ENCODE assay signal across 8 cellular contexts in the genomic region with DNA sequence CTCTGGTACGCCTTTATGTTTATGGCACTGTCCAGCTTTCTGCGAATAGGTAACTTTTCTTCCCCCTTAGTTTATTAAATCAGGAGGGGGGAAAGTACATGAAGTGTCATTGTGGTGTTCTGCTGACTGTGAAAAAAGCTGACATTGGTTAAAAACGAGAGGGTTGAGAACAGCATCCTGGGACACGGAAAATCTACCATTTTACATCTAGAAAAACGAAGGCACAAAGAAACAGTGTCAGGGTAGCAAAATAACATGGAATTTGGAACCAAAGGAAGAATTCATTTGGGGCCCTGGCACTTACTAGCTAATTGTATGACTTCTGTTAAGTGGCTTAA. TPM values are rescaled to one million over a fixed set of nuclear protein-coding genes. Genes with fewer than 3 reads are reported as not detected.
DNase-seq lines count a peak whose midpoint lies in the region; ATAC-seq and TF ChIP-seq lines count a peak whose summit lies in the region.

No MANE protein-coding gene starts in this region.

- H3K36me3 ChIP-seq in BJ (ENCODE audit: control insufficient read depth, insufficient read depth, low read length) (no peaks in the 10 kb centered on the region), IMR-90 (ENCODE audit: control insufficient read depth, insufficient read depth, low read length) (no peaks in the 10 kb centered on the region)

- no TSS peak for BruUV-seq in IMR-90 (replicated peaks; lab: Mats Ljungman, UMichigan)

- H2BK15ac ChIP-seq in IMR-90 (ENCODE audit: low read depth, low read length), result no peak overlapping the region

- in situ Hi-C loops in IMR-90 (cut with MboI; ENCODE audit: low sequenced_read_pairs), result loop anchor here (25.0 kb wide), 1 partner anchor 1154 kb away; the partner anchor contains the start of gene ALG13

- peak overlapping the region; percentile 39 for H4K5ac ChIP-seq in IMR-90 (ENCODE audit: low read depth, low read length)

- H2AK9ac ChIP-seq in IMR-90 (replicated peaks; ENCODE audit: low read depth, low read length, poor library complexity), result no peak overlapping the region

- H3K27ac Mint-ChIP-seq in dendritic cell treated with granulocyte-macrophage colony-stimulating factor and Interleukin-4, amounts not matched to agents 40 ng/mL and 50 ng/mL, for 4 days, result no peak overlapping the region
- peak overlapping the region; percentile 80 for H3K27ac Mint-ChIP-seq in neural crest cell (ENCODE audit: unreplicated experiment)

- intact Hi-C loops in IMR-90 (cut with micrococcal nuclease), result loop anchor here (2.0 to 10.0 kb wide), 2 partner anchors 23 to 187 kb away; no protein-coding TSS in a partner anchor
- intact Hi-C loops in dendritic cell treated with granulocyte-macrophage colony-stimulating factor and Interleukin-4, amounts not matched to agents 40 ng/mL and 50 ng/mL, for 4 days (cut with micrococcal nuclease), result no loop called here

- H2AFZ ChIP-seq in IMR-90 (replicated peaks; ENCODE audit: low read length, poor library complexity), result peak overlapping the region; percentile 68

- H4K91ac ChIP-seq in IMR-90 (ENCODE audit: insufficient read depth, low read depth, low read length), result no peak overlapping the region; the same call in 1 of the 2 replicates

- no peak overlapping the region for H2AK5ac ChIP-seq in IMR-90 (ENCODE audit: low read depth, low read length)

- no peak overlapping the region for H2BK120ac ChIP-seq in IMR-90 (ENCODE audit: low read depth, low read length)

- POLR2A ChIA-PET in BJ (lab: Charles Lee), result no interaction called here
- POLR2A ChIA-PET in IMR-90 (lab: Charles Lee; ENCODE audit: unreplicated experiment), result no interaction called here

- TF ChIP-seq CTCF in BJ (IDR thresholded peaks at IDR 0.05; ENCODE audit: insufficient read depth, low read depth, low read length) (no peak), IMR-90 (conservative IDR thresholded peaks at IDR 0.05; ENCODE audit: low read depth, low read length) (no peak), neural crest cell (conservative IDR thresholded peaks at IDR 0.05) (no peak)

- H3K9me3 Mint-ChIP-seq in dendritic cell treated with granulocyte-macrophage colony-stimulating factor and Interleukin-4, amounts not matched to agents 40 ng/mL and 50 ng/mL, for 4 days, result no peaks in the 10 kb centered on the region
- H3K9me3 Mint-ChIP-seq in neural crest cell, result no peaks in the 10 kb centered on the region

- H2BK20ac ChIP-seq in IMR-90 (ENCODE audit: low read depth, low read length), result no peak overlapping the region

- WGBS in IMR-90 (ENCODE audit: extremely low coverage in 2 of 2, insufficient read length in 1 of 2), 2 experiments, result no CpG with 5 or more reads among the region's 5 CpGs

- H3K4me3 ChIP-seq in BJ (ENCODE audit: low read depth, low read length) (peak overlapping the region; percentile 19), IMR-90 (ENCODE audit: insufficient read depth, low read depth, low read length) (peak overlapping the region; percentile 57)

- H3K9me1 ChIP-seq in IMR-90 (ENCODE audit: insufficient read depth, low read length), result no peaks in the 10 kb centered on the region

- TF ChIP-seq RAD21 in IMR-90 (IDR thresholded peaks at IDR 0.05; ENCODE audit: low read length), result no peak

- TF ChIP-seq POLR2A in IMR-90 (IDR thresholded peaks at IDR 0.05; ENCODE audit: low read depth, low read length), result no peak

- peak overlapping the region; percentile 35; the same call in 1 of the 2 replicates for H3K27ac ChIP-seq in IMR-90 (ENCODE audit: insufficient read depth, low read length)

- H3K36me3 Mint-ChIP-seq in dendritic cell treated with granulocyte-macrophage colony-stimulating factor and Interleukin-4, amounts not matched to agents 40 ng/mL and 50 ng/mL, for 4 days (ENCODE audit: low read depth), result peaks cover 8% of the 10 kb centered on the region
- H3K36me3 Mint-ChIP-seq in neural crest cell (ENCODE audit: low read depth), result no peaks in the 10 kb centered on the region

- no peaks in the 10 kb centered on the region for H4K20me1 ChIP-seq in IMR-90 (ENCODE audit: insufficient read depth, low read length)

- peaks cover 19% of the 10 kb centered on the region for H3K27me3 Mint-ChIP-seq in dendritic cell treated with granulocyte-macrophage colony-stimulating factor and Interleukin-4, amounts not matched to agents 40 ng/mL and 50 ng/mL, for 4 days
- H3K27me3 Mint-ChIP-seq in neural crest cell (ENCODE audit: low read depth), result no peaks in the 10 kb centered on the region

- dilution Hi-C loops in IMR-90 (cut with HindIII; ENCODE audit: low sequenced_read_pairs, unreplicated experiment), result no loop called here

- H3K9me3 ChIP-seq in IMR-90 (ENCODE audit: control insufficient read depth, insufficient read depth, low read length), result no peaks in the 10 kb centered on the region

- no peak overlapping the region; the same call in 1 of the 2 replicates for H3K14ac ChIP-seq in IMR-90 (replicated peaks; ENCODE audit: low read depth, low read length)

- H3K56ac ChIP-seq in IMR-90 (ENCODE audit: extremely low read depth, insufficient read depth, low read length), result no peak overlapping the region

- H4K8ac ChIP-seq in IMR-90 (ENCODE audit: low read depth in 2 of 2, low read length in 2 of 2), result peak overlapping the region in 1 of 2 experiments; percentile 61; a peak in 2 of 4 replicates

- no peak overlapping the region for H3K23ac ChIP-seq in IMR-90 (ENCODE audit: low read depth, low read length)

- H3K4ac ChIP-seq in IMR-90 (ENCODE audit: low read depth, low read length), result no peak overlapping the region

- peaks cover 0 to 4% of the 10 kb centered on the region in 2 experiments; a peak in 2 of 4 replicates for H3K79me1 ChIP-seq in IMR-90 (ENCODE audit: low read depth in 1 of 2, low read length in 2 of 2)

- H3K4me3 Mint-ChIP-seq in dendritic cell treated with granulocyte-macrophage colony-stimulating factor and Interleukin-4, amounts not matched to agents 40 ng/mL and 50 ng/mL, for 4 days, result peak overlapping the region; percentile 84
- H3K4me3 Mint-ChIP-seq in neural crest cell, result peak overlapping the region; percentile 99

- no peak for DNase-seq in BJ (ENCODE audit: low read depth)
- DNase-seq in IMR-90, result no peak
- DNase-seq in neural crest cell (ENCODE audit: low read depth, low spot score), result no peak
- no peak for DNase-seq in occipital lobe (lab: John Stamatoyannopoulos, UW)

- CTCF ChIA-PET in BJ (lab: Yijun Ruan, JAX), result interaction anchor here (0.9 kb wide), 1 partner anchor 10 kb away, joined by 3 read pairs; no protein-coding TSS in a partner anchor
- CTCF ChIA-PET in IMR-90 (lab: Yijun Ruan, JAX), result no interaction called here

- H3K27me3 ChIP-seq in BJ (ENCODE audit: control insufficient read depth, insufficient read depth, low read length) (no peaks in the 10 kb centered on the region), IMR-90 (ENCODE audit: control insufficient read depth, insufficient read depth, low read length) (no peaks in the 10 kb centered on the region; the same call in 1 of the 2 replicates)

- no peak for ATAC-seq in IMR-90 (ENCODE audit: low read depth)
- no peak for ATAC-seq in GM18858 (IDR thresholded peaks at IDR 0.05; ENCODE audit: unreplicated experiment)
- no peak for ATAC-seq in HG03175 (IDR thresholded peaks at IDR 0.05; ENCODE audit: unreplicated experiment)
- ATAC-seq in HG03442 (IDR thresholded peaks at IDR 0.05; ENCODE audit: unreplicated experiment), result no peak

- peak overlapping the region; percentile 84 for H3K4me2 ChIP-seq in IMR-90 (ENCODE audit: low read depth, low read length)

- peak overlapping the region; percentile 61; the same call in 1 of the 2 replicates for H3K18ac ChIP-seq in IMR-90 (ENCODE audit: low read depth, low read length)

- H3K4me1 ChIP-seq in IMR-90 (ENCODE audit: control insufficient read depth, insufficient read depth, low read length), result no peaks in the 10 kb centered on the region; the same call in 1 of the 2 replicates

- peak overlapping the region; percentile 33; the same call in 1 of the 2 replicates for H3K9ac ChIP-seq in IMR-90 (ENCODE audit: low read depth, low read length)

- H3K4me1 Mint-ChIP-seq in dendritic cell treated with granulocyte-macrophage colony-stimulating factor and Interleukin-4, amounts not matched to agents 40 ng/mL and 50 ng/mL, for 4 days (ENCODE audit: low read depth), result no peaks in the 10 kb centered on the region
- H3K4me1 Mint-ChIP-seq in neural crest cell, result peaks cover 80% of the 10 kb centered on the region

- H2BK5ac ChIP-seq in IMR-90 (ENCODE audit: low read depth, low read length, poor library complexity, severe bottlenecking), result peak overlapping the region; percentile 3

TF ChIP-seq in IMR-90, 13 proteins besides CTCF, POLR2A, EP300 and RAD21:
- TF ChIP-seq SMC3 (IDR thresholded peaks at IDR 0.05; ENCODE audit: low read depth, low read length), result no peak
- TF ChIP-seq MXI1 (IDR thresholded peaks at IDR 0.05; ENCODE audit: borderline replicate concordance, low read depth, low read length), result no peak
- TF ChIP-seq, protein P1, sequence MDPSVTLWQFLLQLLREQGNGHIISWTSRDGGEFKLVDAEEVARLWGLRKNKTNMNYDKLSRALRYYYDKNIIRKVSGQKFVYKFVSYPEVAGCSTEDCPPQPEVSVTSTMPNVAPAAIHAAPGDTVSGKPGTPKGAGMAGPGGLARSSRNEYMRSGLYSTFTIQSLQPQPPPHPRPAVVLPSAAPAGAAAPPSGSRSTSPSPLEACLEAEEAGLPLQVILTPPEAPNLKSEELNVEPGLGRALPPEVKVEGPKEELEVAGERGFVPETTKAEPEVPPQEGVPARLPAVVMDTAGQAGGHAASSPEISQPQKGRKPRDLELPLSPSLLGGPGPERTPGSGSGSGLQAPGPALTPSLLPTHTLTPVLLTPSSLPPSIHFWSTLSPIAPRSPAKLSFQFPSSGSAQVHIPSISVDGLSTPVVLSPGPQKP (IDR thresholded peaks at IDR 0.05; ENCODE audit: borderline replicate concordance, low read depth, low read length), result no peak
- TF ChIP-seq NFE2L2 (IDR thresholded peaks at IDR 0.05; ENCODE audit: low read depth, low read length), result no peak
- TF ChIP-seq RCOR1 (IDR thresholded peaks at IDR 0.05; ENCODE audit: insufficient replicate concordance, low read length), result no peak
- peak; percentile 69 for TF ChIP-seq MAFK (IDR thresholded peaks at IDR 0.05; ENCODE audit: low read depth, low read length)
- TF ChIP-seq CEBPB (IDR thresholded peaks at IDR 0.05; ENCODE audit: low read depth, low read length), result no peak
TF ChIP-seq in IMR-90: peak in this region for 1.

RNA-seq across cellular contexts. Expression of gene AMOT, which starts 1.2 kb away (rescaled TPM):
- polyA plus RNA-seq in BJ (2011; rRNA removed) (1.0 and 1.7 TPM in 2 replicates), IMR-90 (2012; rRNA removed) (4.7 TPM in 2 replicates)
- 1.9 and 2.0 TPM in 2 replicates for polyA minus RNA-seq in BJ (2011; rRNA and poly(A)+ RNA removed)
- total RNA-seq in IMR-90 (2012; rRNA removed) (5.3 and 9.1 TPM in 2 replicates), neural crest cell (108 and 116 TPM in 2 replicates), occipital lobe (10.8 TPM)
- polyA plus RNA-seq in IMR-90 (2012; cell fraction: cytosol; rRNA removed), result 1.9 and 3.1 TPM in 2 replicates
- 3.6 and 5.4 TPM in 2 replicates for polyA plus RNA-seq in IMR-90 (2012; cell fraction: nucleus; rRNA removed; ENCODE audit: low replicate concordance)
